Comparison of ENCODE assay signal across 8 cellular contexts in genomic region chr16:54282202-54282922, GRCh38. TPM values are rescaled to one million over a fixed set of nuclear protein-coding genes. Genes with fewer than 3 reads are reported as not detected.
DNase-seq lines count a peak whose midpoint lies in the region; ATAC-seq, FAIRE-seq and TF ChIP-seq lines count a peak whose summit lies in the region.

No MANE protein-coding gene starts in this region.

- CTCF ChIA-PET in GM12878 (lab: Yijun Ruan, JAX): interaction anchor here (0.8 kb wide), 1 partner anchor 90 kb away, joined by 3 read pairs; no protein-coding TSS in a partner anchor

- TF ChIP-seq CTCF in GM23338 (conservative IDR thresholded peaks at IDR 0.05; ENCODE audit: low read depth in 2 of 2) (peak; percentile 37 to 65; a peak in 3 of 4 replicates), GM12878 (IDR thresholded peaks at IDR 0.05 in 2 of 3, conservative IDR thresholded peaks at IDR 0.05 in 1 of 3; ENCODE audit: control insufficient read depth in 2 of 3, extremely low read depth in 1 of 3, insufficient read depth in 1 of 3, low read depth in 3 of 3, low read length in 3 of 3) (peak; percentile 27 to 38 (median 29); a peak in 4 of 6 replicates), kidney (IDR thresholded peaks at IDR 0.05; ENCODE audit: borderline replicate concordance, extremely low read depth, insufficient read depth) (peak; percentile 38)

- intact Hi-C loops in GM12878 (cut with micrococcal nuclease; ENCODE audit: unreplicated experiment): loop anchor here (10.0 kb wide), 1 partner anchor 508 kb away; no protein-coding TSS in a partner anchor
- intact Hi-C loops in kidney (cut with DNase I): no loop called here

- no peak overlapping the region for H3K27ac Mint-ChIP-seq in GM23338

- no peak overlapping the region for H3K27ac ChIP-seq in GM23338 (ENCODE audit: low read depth)
- H3K27ac ChIP-seq in GM12878 (ENCODE audit: control insufficient read depth, insufficient read depth): no peak overlapping the region
- H3K27ac ChIP-seq in kidney (ENCODE audit: low read depth in 2 of 2, low read length in 2 of 2): no peak overlapping the region

- H3K27me3 ChIP-seq in GM23338 (ENCODE audit: insufficient read depth) (peaks cover 79% of the 10 kb centered on the region), GM12878 (replicated peaks in 1 of 2; ENCODE audit: control insufficient read depth in 2 of 2, insufficient read depth in 2 of 2, low read length in 1 of 2) (peaks cover 7 to 8% of the 10 kb centered on the region in 2 experiments)

- H3K9ac ChIP-seq in GM12878 (ENCODE audit: control insufficient read depth, insufficient read depth, low read length): no peak overlapping the region
- peak overlapping the region in 1 of 2 donors; percentile 22 for H3K9ac ChIP-seq in kidney (ENCODE audit: low read length in 2 of 2)

- TF ChIP-seq EP300 in GM12878 (IDR thresholded peaks at IDR 0.05; ENCODE audit: borderline replicate concordance in 1 of 2, control insufficient read depth in 1 of 2, low read depth in 2 of 2, low read length in 2 of 2): no peak

- BruUV-seq in GM12878 (replicated peaks; lab: Mats Ljungman, UMichigan): no TSS peak

- H3K9me3 ChIP-seq in GM12878 (replicated peaks; ENCODE audit: control insufficient read depth, insufficient read depth, low read length): no peaks in the 10 kb centered on the region; the same call in 2 of the 3 replicates
- no peaks in the 10 kb centered on the region for H3K9me3 ChIP-seq in kidney (ENCODE audit: control insufficient read depth in 1 of 2, low read length in 2 of 2)

- no peak for TF ChIP-seq POLR2A in GM12878 (IDR thresholded peaks at IDR 0.05; ENCODE audit: low read depth, low read length)

- peak overlapping the region; percentile 70 for H3K4me3 Mint-ChIP-seq in GM23338

- in situ Hi-C loops in GM12878 (cut with MboI): no loop called here

- H3K9me3 Mint-ChIP-seq in GM23338: no peaks in the 10 kb centered on the region

- peak; percentile 18 for ATAC-seq in GM23338
- ATAC-seq in GM12878: peak; percentile 74
- no peak for ATAC-seq in GM18861 (IDR thresholded peaks at IDR 0.05; ENCODE audit: unreplicated experiment)
- ATAC-seq in HG03442 (IDR thresholded peaks at IDR 0.05; ENCODE audit: unreplicated experiment): no peak

- H3K4me3 ChIP-seq in GM23338 (peak overlapping the region; percentile 94), GM12878 (no peak overlapping the region), kidney (ENCODE audit: low read length in 2 of 2) (peak overlapping the region in 1 of 2 donors; percentile 35)

- H3F3A ChIP-seq in GM23338 (replicated peaks; ENCODE audit: low read depth): peaks cover 4% of the 10 kb centered on the region; the same call in 1 of the 2 replicates

- H3K4me1 ChIP-seq in GM23338 (ENCODE audit: insufficient read depth) (peaks cover 16% of the 10 kb centered on the region; the same call in 1 of the 2 replicates), GM12878 (ENCODE audit: control insufficient read depth, insufficient read depth, low read length) (no peaks in the 10 kb centered on the region), kidney (ENCODE audit: control insufficient read depth in 1 of 2, insufficient read depth in 1 of 2, low read depth in 1 of 2, low read length in 2 of 2) (peaks cover 0 to 9% of the 10 kb centered on the region in 2 donors)

- POLR2A ChIA-PET in GM12878 (lab: Charles Lee): no interaction called here

- peak; percentile 99 for DNase-seq in 8988T
- peak; percentile 81 for DNase-seq in GM23338 (ENCODE audit: low spot score)
- DNase-seq in GM12878 (ENCODE audit: low read depth, low spot score): no peak
- DNase-seq in kidney: peak; percentile 86
- DNase-seq in urothelium cell line (ENCODE audit: low spot score): peak; percentile 31
- no peak for DNase-seq in activated CD4-positive, CD25-positive, alpha-beta regulatory T cell treated with anti-CD3 and anti-CD28 coated beads, Interleukin-2, amount 50 U/mL, for 72 hours

- 0 out of 2 replicates have a peak, but pooled peaks have one; percentile 5 for TF ChIP-seq RAD21 in GM12878 (IDR thresholded peaks at IDR 0.05; ENCODE audit: insufficient read depth, low read depth, low read length)

- H3K9me2 ChIP-seq in GM23338 (ENCODE audit: insufficient read depth): no peaks in the 10 kb centered on the region

- peaks cover 78% of the 10 kb centered on the region for H3K27me3 Mint-ChIP-seq in GM23338 (ENCODE audit: insufficient read depth, low read depth, poor library complexity)

- H3K4me2 ChIP-seq in GM23338: peak overlapping the region; percentile 94
- H3K4me2 ChIP-seq in GM12878 (ENCODE audit: control insufficient read depth, insufficient read depth): no peak overlapping the region

- H2AFZ ChIP-seq in GM23338: peak overlapping the region; percentile 92
- H2AFZ ChIP-seq in GM12878 (ENCODE audit: control insufficient read depth, low read depth, low read length): no peak overlapping the region

- H3K4me1 Mint-ChIP-seq in GM23338: peaks cover 27% of the 10 kb centered on the region

- 25% methylated on average over 37 of the region's 42 CpGs for WGBS in GM12878 (ENCODE audit: insufficient coverage, insufficient replicate concordance, low lambda C conversion rate, missing lambda C conversion rate)

- FAIRE-seq in GM12878 (lab: Jason Lieb, UNC): no peak
- no peak for FAIRE-seq in kidney (lab: Jason Lieb, UNC)
- FAIRE-seq in urothelium cell line (lab: Jason Lieb, UNC): no peak

- RAD21 ChIA-PET in GM12878 (lab: Charles Lee; ENCODE audit: unreplicated experiment): no interaction called here

- H3K36me3 Mint-ChIP-seq in GM23338 (ENCODE audit: low read depth): no peaks in the 10 kb centered on the region; the same call in 2 of the 3 replicates

- SMC1A ChIA-PET in GM12878 (lab: Charles Lee; ENCODE audit: uncharacterized antibody, unreplicated experiment): interaction anchor here (0.9 to 1.2 kb wide), 2 partner anchors 370 to 740 kb away, joined by 3 read pairs; no protein-coding TSS in a partner anchor

- H4K20me1 ChIP-seq in GM23338 (replicated peaks; ENCODE audit: insufficient read depth) (no peaks in the 10 kb centered on the region; the same call in 1 of the 2 replicates), GM12878 (ENCODE audit: control insufficient read depth, insufficient read depth) (no peaks in the 10 kb centered on the region)

- no peaks in the 10 kb centered on the region; the same call in 1 of the 2 replicates for H3K36me3 ChIP-seq in GM23338 (ENCODE audit: insufficient read depth)
- H3K36me3 ChIP-seq in GM12878 (ENCODE audit: control insufficient read depth in 2 of 2, insufficient read depth in 2 of 2, low read length in 1 of 2): no peaks in the 10 kb centered on the region
- no peaks in the 10 kb centered on the region for H3K36me3 ChIP-seq in kidney (ENCODE audit: control insufficient read depth in 1 of 2, insufficient read depth in 2 of 2, low read length in 2 of 2)

- H3K79me2 ChIP-seq in GM23338 (replicated peaks; ENCODE audit: insufficient read depth) (no peaks in the 10 kb centered on the region), GM12878 (ENCODE audit: control insufficient read depth, insufficient read depth, low read length) (no peaks in the 10 kb centered on the region)

TF ChIP-seq in GM23338, 12 proteins besides CTCF, POLR2A, EP300 and RAD21:
- TF ChIP-seq STAT1 (IDR thresholded peaks at IDR 0.05; ENCODE audit: unreplicated experiment): no peak
- TF ChIP-seq EZH2 (IDR thresholded peaks at IDR 0.05; ENCODE audit: low read depth, unreplicated experiment): peak; percentile 57

TF ChIP-seq in GM12878, 131 proteins besides CTCF, POLR2A, EP300 and RAD21:
- no peak for TF ChIP-seq PAX8 (IDR thresholded peaks at IDR 0.05)
- TF ChIP-seq CHD4 (IDR thresholded peaks at IDR 0.05): no peak

RNA-seq across cellular contexts. Expression of gene IRX3, which starts 4.2 kb away (rescaled TPM):
- total RNA-seq in GM23338 (2014; rRNA removed; shearing (Covaris generic)): 0.90 and 1.7 TPM in 2 replicates
- 1.6 and 2.3 TPM in 2 replicates for polyA plus RNA-seq in GM23338 (2016; fragmentation: Nextera tagmentation; extraction: Ambion mirVana)
- not detected in 2 replicates for total RNA-seq in GM12878 (2013; cell fraction: nucleolus; rRNA removed)
- not detected in 2 replicates for total RNA-seq in GM12878 (2014; rRNA removed)
- not detected in 2 replicates for total RNA-seq in GM12878 (2014; rRNA removed; fragmentation: Illumina TruSeq; extraction: Trizol)
- total RNA-seq in GM12878 (2021): not detected in 2 replicates
- not detected for polyA plus RNA-seq in GM12878 (2011; ENCODE audit: low read depth)
- not detected in 2 replicates for polyA plus RNA-seq in GM12878 (2011; rRNA removed)
- polyA plus RNA-seq in GM12878 (2011; cell fraction: cytosol; rRNA removed): not detected in 2 replicates
- polyA plus RNA-seq in GM12878 (2011; cell fraction: nucleus; rRNA removed): not detected in 2 replicates
- polyA plus RNA-seq in GM12878 (2012): not detected in 2 replicates
- not detected in 2 replicates for polyA plus RNA-seq in GM12878 (2014; fragmentation: Illumina TruSeq; extraction: Trizol)
- polyA plus RNA-seq in GM12878 (2014; fragmentation: Nextera tagmentation; extraction: Ambion mirVana): not detected
- not detected in 2 replicates for polyA plus RNA-seq in GM12878 (2014; rRNA removed)
- under 1 TPM in 1 of 2 experiments, not detected in 1; 0.05 TPM for polyA plus RNA-seq in GM12878 (2016; fragmentation: Nextera tagmentation; extraction: Ambion mirVana)
- not detected in 2 replicates for polyA minus RNA-seq in GM12878 (2011; rRNA and poly(A)+ RNA removed)
- polyA minus RNA-seq in GM12878 (2011; cell fraction: cytosol; rRNA and poly(A)+ RNA removed): 1.3 TPM in 1 of 2 replicates, not detected in the other
- not detected in 2 replicates for polyA minus RNA-seq in GM12878 (2011; cell fraction: nucleus; rRNA and poly(A)+ RNA removed)
- 37.9 TPM for total RNA-seq in kidney
- 13.5 TPM for polyA plus RNA-seq in kidney (ENCODE audit: insufficient read depth, low read depth, low replicate concordance)

Comparison
In these comparisons a context has a peak if more than half of its experiments do, and no peak if none do; other contexts are left out.
1. DNase-seq: peak in 8988T (single experiment), GM23338 (single experiment), kidney (single experiment) and urothelium cell line (single experiment); none in GM12878 (single experiment) and activated CD4-positive, CD25-positive, alpha-beta regulatory T cell treated with anti-CD3 and anti-CD28 coated beads, Interleukin-2, amount 50 U/mL, for 72 hours (single experiment).
2. ATAC-seq: peak in GM23338 (single experiment) and GM12878 (single experiment); none in GM18861 (single experiment) and HG03442 (single experiment).
3. RNA of gene IRX3, which starts 4.2 kb away (total RNA-seq): 37.9 TPM in kidney (single experiment); 0.90 to 1.7 TPM in GM23338 and not detected in GM12878; every median in the first group is over 10 times any median in the second.
4. Peak in every context shown above with its lines, with median percentiles within 50 percentile points of each other: CTCF ChIP-seq.